In genomic region chr9:91362212-91362611, GRCh38 we compare ENCODE assay signal across 8 cellular contexts. TPM values are rescaled to one million over a fixed set of nuclear protein-coding genes. Genes with fewer than 3 reads are reported as not detected.
DNase-seq lines count a peak whose midpoint lies in the region; ATAC-seq and TF ChIP-seq lines count a peak whose summit lies in the region.

No MANE protein-coding gene starts in this region.

- H3K27ac ChIP-seq in right atrium auricular region (peak overlapping the region; percentile 89 to 93), mesenchymal stem cell (ENCODE audit: low read length, poor library complexity, severe bottlenecking) (no peak overlapping the region), vagina (peak overlapping the region; percentile 89)

- no peak overlapping the region for H2BK15ac ChIP-seq in mesenchymal stem cell (ENCODE audit: low read depth, poor library complexity, severe bottlenecking)

- H3K14ac ChIP-seq in mesenchymal stem cell (ENCODE audit: low read length in 2 of 2) = no peak overlapping the region

- no peak for TF ChIP-seq POLR2A in vagina (IDR thresholded peaks at IDR 0.05)

- peak overlapping the region; percentile 60 for H3K4me2 ChIP-seq in mesenchymal stem cell (ENCODE audit: low read length, poor library complexity, severe bottlenecking)

- H2BK12ac ChIP-seq in mesenchymal stem cell (ENCODE audit: low read length in 2 of 2) = peak overlapping the region in 1 of 2 experiments; percentile 17

- H3K4me3 ChIP-seq in right atrium auricular region = peak overlapping the region; percentile 98 to 100
- peak overlapping the region in 1 of 2 experiments; percentile 91 for H3K4me3 ChIP-seq in mesenchymal stem cell (ENCODE audit: insufficient read depth in 1 of 2, low read depth in 1 of 2, low read length in 2 of 2)
- H3K4me3 ChIP-seq in vagina = peak overlapping the region; percentile 84 to 89

- H2BK120ac ChIP-seq in mesenchymal stem cell (ENCODE audit: low read depth, low read length) = no peak overlapping the region

- 85% methylated on average over 11 of the region's 11 CpGs for WGBS in mesenchymal stem cell

- POLR2A ChIA-PET in activated naive CD8-positive, alpha-beta T cell treated with anti-CD3 and anti-CD28 coated beads, Interleukin-2, amount 10 ng/mL, durations not matched to agents 7 days and 5 days (lab: Charles Lee) = interaction anchor here (0.7 to 2.0 kb wide), 2 partner anchors 31 to 62 kb away, joined by 3 to 6 read pairs; partner anchors contain the start of gene NFIL3

- H2AFZ ChIP-seq in mesenchymal stem cell (ENCODE audit: low read depth, low read length) = peak overlapping the region; percentile 91

- DNase-seq in right atrium auricular region (ENCODE audit: low spot score) (no peak), Right ventricle myocardium inferior (ENCODE audit: missing footprints) (no peak), mesenchymal stem cell (no peak), vagina (ENCODE audit: extremely low spot score in 2 of 2) (no peak), retina (no peak), nucleus accumbens (lab: John Stamatoyannopoulos, UW) (no peak)
- no peak for DNase-seq in activated naive CD8-positive, alpha-beta T cell treated with anti-CD3 and anti-CD28 coated beads, Interleukin-2, amount 10 ng/mL, durations not matched to agents 7 days and 5 days

- no peak overlapping the region for H3K4ac ChIP-seq in mesenchymal stem cell (ENCODE audit: low read depth in 1 of 2, low read length in 2 of 2)

- no peak overlapping the region for H3K23ac ChIP-seq in mesenchymal stem cell (ENCODE audit: low read length in 2 of 2)

- no peak overlapping the region for H2BK5ac ChIP-seq in mesenchymal stem cell (ENCODE audit: low read depth, low read length, poor library complexity, severe bottlenecking)

- H3K36me3 Mint-ChIP-seq in activated naive CD8-positive, alpha-beta T cell treated with anti-CD3 and anti-CD28 coated beads, Interleukin-2, amount 10 ng/mL, durations not matched to agents 7 days and 5 days = peaks cover 9% of the 10 kb centered on the region

- H3K36me3 ChIP-seq in right atrium auricular region = no peaks in the 10 kb centered on the region
- peaks cover 0 to 9% of the 10 kb centered on the region in 2 experiments for H3K36me3 ChIP-seq in mesenchymal stem cell (ENCODE audit: control insufficient read depth in 1 of 2, insufficient read depth in 2 of 2, low read depth in 1 of 2, low read length in 2 of 2)
- no peaks in the 10 kb centered on the region for H3K36me3 ChIP-seq in vagina

- H3K27me3 ChIP-seq in right atrium auricular region (no peaks in the 10 kb centered on the region), mesenchymal stem cell (ENCODE audit: control insufficient read depth in 1 of 2, insufficient read depth in 1 of 2, low read length in 2 of 2) (no peaks in the 10 kb centered on the region), vagina (no peaks in the 10 kb centered on the region)

- no peak for ATAC-seq in Right ventricle myocardium inferior
- peak; percentile 8 for ATAC-seq in activated naive CD8-positive, alpha-beta T cell treated with anti-CD3 and anti-CD28 coated beads, Interleukin-2, amount 10 ng/mL, durations not matched to agents 7 days and 5 days (ENCODE audit: low read depth)
- ATAC-seq in GM18498 (IDR thresholded peaks at IDR 0.05; ENCODE audit: unreplicated experiment) = no peak

- peak overlapping the region; percentile 84 for H3K27ac Mint-ChIP-seq in activated naive CD8-positive, alpha-beta T cell treated with anti-CD3 and anti-CD28 coated beads, Interleukin-2, amount 10 ng/mL, durations not matched to agents 7 days and 5 days

- H3K18ac ChIP-seq in mesenchymal stem cell (ENCODE audit: low read depth in 1 of 2, low read length in 2 of 2) = peak overlapping the region in 1 of 2 experiments; percentile 1

- H3K9me3 ChIP-seq in right atrium auricular region (no peaks in the 10 kb centered on the region), mesenchymal stem cell (ENCODE audit: control insufficient read depth, low read length) (no peaks in the 10 kb centered on the region), vagina (no peaks in the 10 kb centered on the region)

- peak overlapping the region; percentile 74 for H3K9ac ChIP-seq in mesenchymal stem cell (ENCODE audit: low read length)

- no peaks in the 10 kb centered on the region for H3K27me3 Mint-ChIP-seq in activated naive CD8-positive, alpha-beta T cell treated with anti-CD3 and anti-CD28 coated beads, Interleukin-2, amount 10 ng/mL, durations not matched to agents 7 days and 5 days

- intact Hi-C loops in Right ventricle myocardium inferior (cut with DNase I) (loop anchor here (1.0 to 5.0 kb wide), 3 partner anchors 62 to 245 kb away; no protein-coding TSS in a partner anchor), vagina (cut with DNase I) (no loop called here)

- H3K4me1 ChIP-seq in right atrium auricular region (peaks cover 0 to 23% of the 10 kb centered on the region in 2 donors), mesenchymal stem cell (ENCODE audit: control insufficient read depth, insufficient read depth, low read depth, low read length) (peaks cover 2% of the 10 kb centered on the region), vagina (peaks cover 32% of the 10 kb centered on the region)

- no peak overlapping the region for H4K91ac ChIP-seq in mesenchymal stem cell (ENCODE audit: low read length)

- peaks cover 14% of the 10 kb centered on the region for H3K79me1 ChIP-seq in mesenchymal stem cell (replicated peaks; ENCODE audit: low read length, poor library complexity, severe bottlenecking)

- TF ChIP-seq CTCF in right atrium auricular region (IDR thresholded peaks at IDR 0.05) = no peak
- no peak for TF ChIP-seq CTCF in vagina (IDR thresholded peaks at IDR 0.05)

- H3K9me3 Mint-ChIP-seq in activated naive CD8-positive, alpha-beta T cell treated with anti-CD3 and anti-CD28 coated beads, Interleukin-2, amount 10 ng/mL, durations not matched to agents 7 days and 5 days = peaks cover 2% of the 10 kb centered on the region

- H3K4me1 Mint-ChIP-seq in activated naive CD8-positive, alpha-beta T cell treated with anti-CD3 and anti-CD28 coated beads, Interleukin-2, amount 10 ng/mL, durations not matched to agents 7 days and 5 days = peaks cover 33% of the 10 kb centered on the region

- peak overlapping the region; percentile 94 for H4K8ac ChIP-seq in mesenchymal stem cell (ENCODE audit: low read length)

- H3K4me3 Mint-ChIP-seq in activated naive CD8-positive, alpha-beta T cell treated with anti-CD3 and anti-CD28 coated beads, Interleukin-2, amount 10 ng/mL, durations not matched to agents 7 days and 5 days = peak overlapping the region; percentile 85

- H2AK5ac ChIP-seq in mesenchymal stem cell (ENCODE audit: low read length, severe bottlenecking) = no peak overlapping the region

RNA-seq across cellular contexts. Expression of gene AUH, which starts 0.5 kb away (rescaled TPM):
- total RNA-seq in right atrium auricular region = 10 to 100 TPM; 16.3 to 50.4 TPM
- 37.9 TPM for total RNA-seq in Right ventricle myocardium inferior
- total RNA-seq in activated naive CD8-positive, alpha-beta T cell treated with anti-CD3 and anti-CD28 coated beads, Interleukin-2, amount 10 ng/mL, durations not matched to agents 7 days and 5 days = 10 to 100 TPM; 15.8 to 17.2 TPM
- polyA plus RNA-seq in mesenchymal stem cell (2013, experiment 1 of 2) = 5.8 TPM
- 6.0 TPM for polyA plus RNA-seq in mesenchymal stem cell (2013, experiment 2 of 2)
- 39.0 TPM for total RNA-seq in vagina
